ENCODE assay signal across 1 cellular context in the genomic region with DNA sequence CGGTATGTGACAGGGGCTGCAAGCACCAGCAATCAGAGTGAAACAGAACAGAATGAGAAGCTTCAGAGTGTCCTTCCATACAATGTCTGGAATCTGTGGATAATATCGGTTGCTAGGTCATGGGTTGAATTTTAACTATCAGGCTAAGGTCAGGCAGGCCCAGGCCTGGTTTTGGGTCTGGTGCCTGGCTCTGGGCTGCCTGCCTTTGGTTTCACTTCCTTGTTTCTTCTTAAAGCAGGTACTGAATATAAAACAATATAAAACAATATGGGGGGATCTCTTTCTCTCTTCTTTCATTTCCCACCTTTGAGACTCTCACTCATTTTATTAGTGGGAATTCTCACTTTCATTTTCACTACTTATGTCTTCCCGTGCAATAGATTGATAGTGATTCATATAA.
TF ChIP-seq lines count a peak whose summit lies in the region.

No MANE protein-coding gene starts in this region.

TF ChIP-seq in GM12878, 131 proteins besides CTCF, POLR2A, EP300 and RAD21:
- TF ChIP-seq SPI1 (IDR thresholded peaks at IDR 0.05; ENCODE audit: borderline replicate concordance, insufficient read depth, low read depth, low read length) (peak; percentile 71), HDAC6 (IDR thresholded peaks at IDR 0.05; ENCODE audit: unreplicated experiment) (no peak)
